In genomic region chr3:59052803-59053411, GRCh38 we compare ENCODE assay signal across 8 cellular contexts. TPM values are rescaled to one million over a fixed set of nuclear protein-coding genes. Genes with fewer than 3 reads are reported as not detected.
A peak's percentile ranks its signal among the peaks of the same experiment; 100 is the strongest.
DNase-seq lines count a peak whose midpoint lies in the region; ATAC-seq and TF ChIP-seq lines count a peak whose summit lies in the region.

No MANE protein-coding gene starts in this region.

- no peak for TF ChIP-seq POLR2A in suprapubic skin (IDR thresholded peaks at IDR 0.05)

- ATAC-seq in upper lobe of right lung, result peak; percentile 43

- no peak for DNase-seq in AG09309 (ENCODE audit: low read depth)
- no peak for DNase-seq in GM12864 (ENCODE audit: low read depth)
- peak; percentile 65 for DNase-seq in OCI-M1 (lab: John Stamatoyannopoulos, UW)
- peak; percentile 62 for DNase-seq in fibroblast of mammary gland (ENCODE audit: low read depth)
- DNase-seq in upper lobe of right lung, result no peak
- no peak for DNase-seq in effector CD4-positive, alpha-beta T cell
- DNase-seq in suprapubic skin (ENCODE audit: low spot score in 2 of 2), result no peak
- DNase-seq in activated CD4-positive, alpha-beta T cell treated with anti-CD3 and anti-CD28 coated beads, Interleukin-2, amount 50 U/mL, for 4 hours, result no peak

- no peak overlapping the region for H3K4me3 ChIP-seq in AG09309 (ENCODE audit: control insufficient read depth, low read depth, low read length)
- H3K4me3 ChIP-seq in GM12864 (ENCODE audit: low read depth, low read length), result no peak overlapping the region
- no peak overlapping the region for H3K4me3 ChIP-seq in fibroblast of mammary gland (ENCODE audit: control insufficient read depth, low read depth, low read length)
- H3K4me3 ChIP-seq in upper lobe of right lung, result no peak overlapping the region
- no peak overlapping the region for H3K4me3 ChIP-seq in suprapubic skin

- H3K9me3 ChIP-seq in upper lobe of right lung, result no peaks in the 10 kb centered on the region
- H3K9me3 ChIP-seq in suprapubic skin, result no peaks in the 10 kb centered on the region

- H3K27ac ChIP-seq in upper lobe of right lung (no peak overlapping the region), suprapubic skin (no peak overlapping the region)

- 72% methylated on average over 2 of the region's 2 CpGs for WGBS in suprapubic skin

- H3K36me3 ChIP-seq in upper lobe of right lung, result no peaks in the 10 kb centered on the region
- H3K36me3 ChIP-seq in suprapubic skin, result no peaks in the 10 kb centered on the region

- H3K27me3 ChIP-seq in upper lobe of right lung, result no peaks in the 10 kb centered on the region
- no peaks in the 10 kb centered on the region for H3K27me3 ChIP-seq in suprapubic skin

- intact Hi-C loops in upper lobe of right lung (cut with DNase I), result no loop called here

- no peaks in the 10 kb centered on the region for H3K4me1 ChIP-seq in upper lobe of right lung
- H3K4me1 ChIP-seq in suprapubic skin, result peaks cover 12% of the 10 kb centered on the region

- no peak for TF ChIP-seq EP300 in suprapubic skin (IDR thresholded peaks at IDR 0.05)

- TF ChIP-seq CTCF in AG09309 (IDR thresholded peaks at IDR 0.05; ENCODE audit: control insufficient read depth, insufficient read depth, low read depth, low read length, missing control alignments), result peak; percentile 77
- peak; percentile 75 for TF ChIP-seq CTCF in GM12864 (IDR thresholded peaks at IDR 0.05; ENCODE audit: low read depth, low read length, missing control alignments)
- TF ChIP-seq CTCF in fibroblast of mammary gland (conservative IDR thresholded peaks at IDR 0.05; ENCODE audit: control insufficient read depth, insufficient read depth, low read depth, low read length), result peak; percentile 74
- TF ChIP-seq CTCF in upper lobe of right lung (IDR thresholded peaks at IDR 0.05), result peak; percentile 68
- peak in 1 of 2 donors; percentile 56 for TF ChIP-seq CTCF in suprapubic skin (IDR thresholded peaks at IDR 0.05)

RNA-seq across cellular contexts. Expression of gene CFAP20DC, which starts 3.1 kb away (rescaled TPM):
- not detected for total RNA-seq in upper lobe of right lung
- total RNA-seq in suprapubic skin, result 1 to 10 TPM in 2 of 4 donors, under 1 TPM in 2; 0.53 to 2.3 (median 0.94) TPM

Comparison
In these comparisons a context has a peak if more than half of its experiments do, and no peak if none do; other contexts are left out.
1. DNase-seq: peak in OCI-M1 (single experiment) and fibroblast of mammary gland (single experiment); none in AG09309 (single experiment), GM12864 (single experiment), upper lobe of right lung (single experiment), effector CD4-positive, alpha-beta T cell (single experiment), suprapubic skin (0 of 2) and activated CD4-positive, alpha-beta T cell treated with anti-CD3 and anti-CD28 coated beads, Interleukin-2, amount 50 U/mL, for 4 hours (0 of 2).